In genomic region chr13:45119469-45119989, GRCh38 we compare ENCODE assay signal across 2 cellular contexts.
TF ChIP-seq lines count a peak whose summit lies in the region.

No MANE protein-coding gene starts in this region.

TF ChIP-seq in GM12878, 131 proteins besides CTCF, POLR2A, EP300 and RAD21 (continued from another document and continues in another):
- TF ChIP-seq ELK1 (IDR thresholded peaks at IDR 0.05; ENCODE audit: low read depth, low read length), result no peak
- TF ChIP-seq SMARCA5 (IDR thresholded peaks at IDR 0.05), result no peak
- peak; percentile 67 to 74; a peak in 3 of 4 replicates for TF ChIP-seq IKZF2 (IDR thresholded peaks at IDR 0.05)
- TF ChIP-seq BACH1 (IDR thresholded peaks at IDR 0.05; ENCODE audit: borderline replicate concordance), result no peak
- no peak for TF ChIP-seq ASH2L (IDR thresholded peaks at IDR 0.05; ENCODE audit: borderline replicate concordance, low read depth)
- TF ChIP-seq CUX1 (IDR thresholded peaks at IDR 0.05; ENCODE audit: insufficient replicate concordance, low read depth, low read length), result no peak
- TF ChIP-seq RCOR1 (conservative IDR thresholded peaks at IDR 0.05; ENCODE audit: low read depth, low read length), result no peak
- TF ChIP-seq RB1 (IDR thresholded peaks at IDR 0.05; ENCODE audit: borderline replicate concordance), result no peak
- no peak for TF ChIP-seq PAX5 (IDR thresholded peaks at IDR 0.05; ENCODE audit: borderline replicate concordance, low read depth, low read length)
- 0 out of 2 replicates have a peak, but pooled peaks have one; percentile 15 for TF ChIP-seq BCL11A (IDR thresholded peaks at IDR 0.05; ENCODE audit: low read depth, low read length)
- 0 out of 2 replicates have a peak, but pooled peaks have one; percentile 18 for TF ChIP-seq MTA3 (IDR thresholded peaks at IDR 0.05; ENCODE audit: borderline replicate concordance, low read length)
- TF ChIP-seq REST (IDR thresholded peaks at IDR 0.05; ENCODE audit: low read depth, low read length), result no peak
- TF ChIP-seq ZNF622 (IDR thresholded peaks at IDR 0.05), result no peak
- no peak for TF ChIP-seq CEBPB (IDR thresholded peaks at IDR 0.05; ENCODE audit: borderline replicate concordance in 1 of 2, low read depth in 2 of 2, low read length in 2 of 2)
- no peak for TF ChIP-seq RAD51 (IDR thresholded peaks at IDR 0.05)
- peak; percentile 6 for TF ChIP-seq SMAD1 (IDR thresholded peaks at IDR 0.05; ENCODE audit: low read depth, partially characterized antibody)
- no peak for TF ChIP-seq ZNF217 (IDR thresholded peaks at IDR 0.05)

TF ChIP-seq in HepG2, 621 proteins besides CTCF, POLR2A, EP300 and RAD21 (continued from another document):
- TF ChIP-seq SIN3A (IDR thresholded peaks at IDR 0.05; ENCODE audit: borderline replicate concordance, low read depth, low read length) (peak; percentile 31; the same call in 1 of the 2 replicates), MTF2 (CRISPR knock-in tag; IDR thresholded peaks at IDR 0.05; ENCODE audit: borderline replicate concordance) (no peak), ZHX2 (IDR thresholded peaks at IDR 0.05; ENCODE audit: low read depth) (no peak), ZHX2 (CRISPR knock-in tag; IDR thresholded peaks at IDR 0.05; ENCODE audit: borderline replicate concordance) (no peak), ZBTB26 (CRISPR knock-in tag; IDR thresholded peaks at IDR 0.05; ENCODE audit: borderline replicate concordance) (0 out of 2 replicates have a peak, but pooled peaks have one; percentile 2), JUN (CRISPR knock-in tag; IDR thresholded peaks at IDR 0.05) (no peak), ZNF513 (CRISPR knock-in tag; conservative IDR thresholded peaks at IDR 0.05) (0 out of 2 replicates have a peak, but pooled peaks have one; percentile 12), HNRNPLL (IDR thresholded peaks at IDR 0.05; ENCODE audit: low read depth, low read length, poor library complexity, severe bottlenecking) (no peak), ZNF550 (CRISPR knock-in tag; IDR thresholded peaks at IDR 0.05; ENCODE audit: borderline replicate concordance) (no peak), KAT2B (IDR thresholded peaks at IDR 0.05; ENCODE audit: borderline replicate concordance, low read depth, low read length) (no peak), ZNF496 (CRISPR knock-in tag; IDR thresholded peaks at IDR 0.05; ENCODE audit: insufficient replicate concordance) (no peak)
